ENCODE assay signal across 19 cellular contexts in genomic region chr2:217743980-217744761, GRCh38.
A peak's percentile ranks its signal among the peaks of the same experiment; 100 is the strongest.
DNase-seq lines count a peak whose midpoint lies in the region; ATAC-seq and TF ChIP-seq lines count a peak whose summit lies in the region.
"Had no signal": no experiment of that assay in that cellular context is flagged by ENCODE, and none has a peak within 500 bp of the region (broad histone marks: within the 10 kb centered on the region; RNA-seq: fewer than 3 reads in every experiment).

No MANE protein-coding gene starts in this region.

- no peaks in the 10 kb centered on the region for H3K36me3 Mint-ChIP-seq in CD8-positive, alpha-beta T cell
- no peaks in the 10 kb centered on the region for H3K36me3 Mint-ChIP-seq in CD4-positive, alpha-beta T cell (ENCODE audit: low read depth)
- H3K36me3 Mint-ChIP-seq in MCF 10A (ENCODE audit: insufficient read depth, unreplicated experiment): no peaks in the 10 kb centered on the region
- H3K36me3 Mint-ChIP-seq: activated naive CD8-positive, alpha-beta T cell had no signal

- peak; percentile 10 to 70 for ATAC-seq in left cardiac atrium
- no peak for ATAC-seq in CD8-positive, alpha-beta T cell
- no peak for ATAC-seq in CD4-positive, alpha-beta T cell (ENCODE audit: poor library complexity)
- ATAC-seq: activated T-cell treated with anti-CD3 and anti-CD28 coated beads, Interleukin-2, amount 50 U/mL, for 4 hours had no signal

- TF ChIP-seq CTCF in GM13976 (IDR thresholded peaks at IDR 0.05; ENCODE audit: borderline replicate concordance, control extremely low read depth, extremely low read depth, insufficient read depth, missing control alignments) (no peak), sigmoid colon (IDR thresholded peaks at IDR 0.05) (no peak), MCF 10A (IDR thresholded peaks at IDR 0.05; ENCODE audit: unreplicated experiment) (no peak)
- no peak for TF ChIP-seq CTCF in CD8-positive, alpha-beta T cell (IDR thresholded peaks at IDR 0.05)
- no peak for TF ChIP-seq CTCF in CD4-positive, alpha-beta T cell (IDR thresholded peaks at IDR 0.05)

- H3K4me3 Mint-ChIP-seq in CD8-positive, alpha-beta T cell: no peak overlapping the region
- H3K4me3 Mint-ChIP-seq in CD4-positive, alpha-beta T cell: no peak overlapping the region
- no peak overlapping the region for H3K4me3 Mint-ChIP-seq in MCF 10A (ENCODE audit: unreplicated experiment)
- H3K4me3 Mint-ChIP-seq: activated CD4-positive, alpha-beta T cell treated with anti-CD3 and anti-CD28 coated beads, Interleukin-2, amount 10 ng/mL, durations not matched to agents 7 days and 5 days; activated naive CD8-positive, alpha-beta T cell; activated T-cell treated with anti-CD3 and anti-CD28 coated beads, Interleukin-2, amount 50 U/mL, for 4 hours; IgD-negative memory B cell had no signal

- peaks cover 0 to 10% (median 4%) of the 10 kb centered on the region in 4 donors for H3K36me3 ChIP-seq in sigmoid colon
- no peaks in the 10 kb centered on the region for H3K36me3 ChIP-seq in CD8-positive, alpha-beta T cell (ENCODE audit: insufficient read depth, low read length)
- H3K36me3 ChIP-seq: BE2C, brain microvascular endothelial cell, esophagus squamous epithelium had no signal

- H3K9me3 ChIP-seq in sigmoid colon: no peaks in the 10 kb centered on the region
- no peaks in the 10 kb centered on the region for H3K9me3 ChIP-seq in CD8-positive, alpha-beta T cell (ENCODE audit: low read length)
- no peaks in the 10 kb centered on the region for H3K9me3 ChIP-seq in CD4-positive, alpha-beta T cell (ENCODE audit: control insufficient read depth, low read length)
- H3K9me3 ChIP-seq: BE2C, esophagus squamous epithelium, tibial artery had no signal

- peak overlapping the region; percentile 3 for H3K27ac ChIP-seq in caudate nucleus (ENCODE audit: low read depth, low read length)
- H3K27ac ChIP-seq in sigmoid colon: peak overlapping the region in 3 of 4 donors; percentile 14 to 32 (median 25)
- no peak overlapping the region for H3K27ac ChIP-seq in CD8-positive, alpha-beta T cell (ENCODE audit: low read depth, low read length)
- no peak overlapping the region for H3K27ac ChIP-seq in CD4-positive, alpha-beta T cell (ENCODE audit: low read depth, low read length)
- H3K27ac ChIP-seq: brain microvascular endothelial cell had no signal

- TF ChIP-seq POLR2A in sigmoid colon (IDR thresholded peaks at IDR 0.05): no peak

- intact Hi-C loops in left cardiac atrium (cut with DNase I) (no loop called here), sigmoid colon (cut with DNase I) (no loop called here), MCF 10A (cut with micrococcal nuclease) (no loop called here)
- intact Hi-C loops in CD8-positive, alpha-beta T cell (cut with DNase I, micrococcal nuclease): no loop called here
- intact Hi-C loops in CD4-positive, alpha-beta T cell (cut with DNase I, micrococcal nuclease): no loop called here

- CTCF ChIA-PET in CD8-positive, alpha-beta T cell (lab: Charles Lee): no interaction called here
- CTCF ChIA-PET in CD4-positive, alpha-beta T cell (lab: Charles Lee): no interaction called here
- CTCF ChIA-PET in MCF 10A (lab: Yijun Ruan, JAX): interaction anchor here (0.6 to 0.9 kb wide), 2 partner anchors 15 to 604 kb away, joined by 4 read pairs; no protein-coding TSS in a partner anchor

- H3K4me1 Mint-ChIP-seq in CD8-positive, alpha-beta T cell (ENCODE audit: low read depth): no peaks in the 10 kb centered on the region
- H3K4me1 Mint-ChIP-seq in CD4-positive, alpha-beta T cell (ENCODE audit: low read depth): no peaks in the 10 kb centered on the region
- no peaks in the 10 kb centered on the region for H3K4me1 Mint-ChIP-seq in MCF 10A (ENCODE audit: insufficient read depth, unreplicated experiment)
- H3K4me1 Mint-ChIP-seq: activated CD4-positive, alpha-beta T cell treated with anti-CD3 and anti-CD28 coated beads, Interleukin-2, amount 10 ng/mL, durations not matched to agents 7 days and 5 days had no signal

- no peak overlapping the region for H3K27ac Mint-ChIP-seq in CD8-positive, alpha-beta T cell
- no peak overlapping the region for H3K27ac Mint-ChIP-seq in CD4-positive, alpha-beta T cell
- no peak overlapping the region for H3K27ac Mint-ChIP-seq in MCF 10A (ENCODE audit: low read depth, unreplicated experiment)
- H3K27ac Mint-ChIP-seq: activated CD4-positive, alpha-beta T cell treated with anti-CD3 and anti-CD28 coated beads, Interleukin-2, amount 10 ng/mL, durations not matched to agents 7 days and 5 days; activated naive CD8-positive, alpha-beta T cell; IgD-negative memory B cell had no signal

- POLR2A ChIA-PET in CD8-positive, alpha-beta T cell (lab: Charles Lee): no interaction called here
- POLR2A ChIA-PET in CD4-positive, alpha-beta T cell (lab: Charles Lee): no interaction called here
- POLR2A ChIA-PET in MCF 10A (lab: Yijun Ruan, JAX): no interaction called here

- in situ Hi-C loops in GM13976 (cut with MboI; ENCODE audit: low sequenced_read_pairs, unreplicated experiment): no loop called here

- H3K9me3 Mint-ChIP-seq in CD8-positive, alpha-beta T cell: no peaks in the 10 kb centered on the region
- peaks cover 2% of the 10 kb centered on the region for H3K9me3 Mint-ChIP-seq in CD4-positive, alpha-beta T cell
- no peaks in the 10 kb centered on the region for H3K9me3 Mint-ChIP-seq in MCF 10A (ENCODE audit: unreplicated experiment)
- H3K9me3 Mint-ChIP-seq: activated CD4-positive, alpha-beta T cell treated with anti-CD3 and anti-CD28 coated beads, Interleukin-2, amount 10 ng/mL, durations not matched to agents 7 days and 5 days; activated T-cell treated with anti-CD3 and anti-CD28 coated beads, Interleukin-2, amount 50 U/mL, for 4 hours; IgD-negative memory B cell had no signal

- TF ChIP-seq EP300 in sigmoid colon (IDR thresholded peaks at IDR 0.05): no peak

- no peak overlapping the region for H3K4me3 ChIP-seq in sigmoid colon
- no peak overlapping the region for H3K4me3 ChIP-seq in CD8-positive, alpha-beta T cell (ENCODE audit: low read depth, low read length)
- H3K4me3 ChIP-seq: esophagus squamous epithelium, tibial artery had no signal

- H3K4me1 ChIP-seq in sigmoid colon: peaks cover 0 to 60% (median 51%) of the 10 kb centered on the region in 4 donors
- no peaks in the 10 kb centered on the region for H3K4me1 ChIP-seq in CD8-positive, alpha-beta T cell (ENCODE audit: insufficient read depth, low read length)
- H3K4me1 ChIP-seq: BE2C had no signal

- 87 to 91% methylated on average over 6 of the region's 6 CpGs for WGBS in sigmoid colon, 2 donors

- H3K27me3 ChIP-seq in sigmoid colon: no peaks in the 10 kb centered on the region
- no peaks in the 10 kb centered on the region for H3K27me3 ChIP-seq in CD8-positive, alpha-beta T cell (ENCODE audit: insufficient read depth, low read length)
- H3K27me3 ChIP-seq in CD4-positive, alpha-beta T cell (ENCODE audit: control insufficient read depth, insufficient read depth, low read length): no peaks in the 10 kb centered on the region
- H3K27me3 ChIP-seq: BE2C, brain microvascular endothelial cell, esophagus squamous epithelium, tibial artery had no signal

- no TSS peak for BruUV-seq in MCF 10A (replicated peaks; lab: Mats Ljungman, UMichigan)

- DNase-seq in GM13976 (ENCODE audit: low spot score) (peak; percentile 3), caudate nucleus (lab: John Stamatoyannopoulos, UW) (peak in 10 of 61 donors; percentile 17 to 71 (median 26)), left cardiac atrium (no peak), sigmoid colon (no peak), NCI-H2029 treated with DMSO at 0.1 percent for 48 hours (lab: John Stamatoyannopoulos, UW) (no peak), MCF 10A (ENCODE audit: unreplicated experiment) (no peak)
- DNase-seq in CD8-positive, alpha-beta T cell: no peak
- DNase-seq in CD4-positive, alpha-beta T cell: no peak
- DNase-seq: activated CD4-positive, alpha-beta T cell treated with anti-CD3 and anti-CD28 coated beads, Interleukin-2, amount 10 ng/mL, durations not matched to agents 7 days and 5 days; activated T-cell treated with anti-CD3 and anti-CD28 coated beads, Interleukin-2, amount 50 U/mL, for 4 hours; BE2C; brain microvascular endothelial cell; esophagus squamous epithelium; GF-D8; MV-4-11; stimulated activated CD4-positive, alpha-beta T cell treated with anti-CD3 and anti-CD28 coated beads, Interleukin-4, amount 100 ng/mL, for 24 hours; tibial artery had no signal

- H3K27me3 Mint-ChIP-seq in CD8-positive, alpha-beta T cell (ENCODE audit: low read depth): no peaks in the 10 kb centered on the region
- no peaks in the 10 kb centered on the region for H3K27me3 Mint-ChIP-seq in CD4-positive, alpha-beta T cell
- H3K27me3 Mint-ChIP-seq in MCF 10A (ENCODE audit: insufficient read depth, unreplicated experiment): peaks cover 12% of the 10 kb centered on the region
- H3K27me3 Mint-ChIP-seq: activated naive CD8-positive, alpha-beta T cell had no signal

Comparison
In these comparisons a context has a peak if more than half of its experiments do, and no peak if none do; other contexts are left out.
1. H3K27ac ChIP-seq: peak in caudate nucleus (single experiment) and sigmoid colon (3 of 4); none in CD8-positive, alpha-beta T cell (single experiment) and CD4-positive, alpha-beta T cell (single experiment).
2. ATAC-seq: peak in left cardiac atrium (2 of 2); none in CD8-positive, alpha-beta T cell (single experiment) and CD4-positive, alpha-beta T cell (single experiment).